In genomic region chr18:54284967-54285785, GRCh38 we compare ENCODE assay signal across 8 cellular contexts. TPM values are rescaled to one million over a fixed set of nuclear protein-coding genes. Genes with fewer than 3 reads are reported as not detected.
DNase-seq lines count a peak whose midpoint lies in the region; ATAC-seq, FAIRE-seq and TF ChIP-seq lines count a peak whose summit lies in the region.

No MANE protein-coding gene starts in this region.

- no CpG with 5 or more reads among the region's 8 CpGs for WGBS in mesendoderm (ENCODE audit: extremely low coverage, insufficient coverage, low lambda C conversion rate)
- WGBS in small intestine, 3 donors = 59 to 74% (median 73%) methylated on average over 8 of the region's 8 CpGs

- H3K4me3 ChIP-seq in DOHH2 (ENCODE audit: low read length) = no peak overlapping the region
- no peak overlapping the region for H3K4me3 ChIP-seq in mesendoderm (ENCODE audit: low read length)
- H3K4me3 ChIP-seq in small intestine (ENCODE audit: low read depth in 1 of 2, low read length in 2 of 2) = no peak overlapping the region

- H3K27me3 ChIP-seq in DOHH2 (ENCODE audit: control insufficient read depth, low read length) (no peaks in the 10 kb centered on the region), mesendoderm (ENCODE audit: insufficient read depth, low read length, poor library complexity) (no peaks in the 10 kb centered on the region), small intestine (ENCODE audit: control insufficient read depth in 2 of 2, insufficient read depth in 2 of 2, low read length in 2 of 2) (no peaks in the 10 kb centered on the region)

- no peak overlapping the region for H2BK15ac ChIP-seq in mesendoderm (replicated peaks; ENCODE audit: low read depth)

- H3K79me2 ChIP-seq in DOHH2 (ENCODE audit: control insufficient read depth, low read length) (no peaks in the 10 kb centered on the region), mesendoderm (ENCODE audit: control insufficient read depth, insufficient read depth, low read length) (no peaks in the 10 kb centered on the region)

- H3K4ac ChIP-seq in mesendoderm (ENCODE audit: low read depth, low read length) = no peak overlapping the region

- H3K4me1 ChIP-seq in DOHH2 (ENCODE audit: control insufficient read depth, low read length) (peaks cover 27% of the 10 kb centered on the region), mesendoderm (ENCODE audit: control insufficient read depth, low read depth, low read length) (no peaks in the 10 kb centered on the region), small intestine (ENCODE audit: control insufficient read depth in 2 of 2, insufficient read depth in 1 of 2, low read depth in 1 of 2, low read length in 1 of 2) (no peaks in the 10 kb centered on the region)

- 0 out of 2 replicates have a peak overlapping the region, but pooled peaks have one; percentile 19 for H3K4me2 ChIP-seq in DOHH2 (ENCODE audit: low read length)
- H3K4me2 ChIP-seq in mesendoderm (ENCODE audit: low read length) = no peak overlapping the region

- DNase-seq in activated effector memory CD4-positive, alpha-beta T cell treated with Interleukin-2 at 50 U/mL for 16 hours = peak; percentile 50
- peak; percentile 13 for DNase-seq in mesendoderm
- DNase-seq in effector CD8-positive, alpha-beta T cell (lab: John Stamatoyannopoulos, UW) = no peak
- no peak for DNase-seq in NCI-H146 treated with DMSO at 0.1 percent for 48 hours (lab: John Stamatoyannopoulos, UW; ENCODE audit: unreplicated experiment)
- DNase-seq in small intestine = no peak

- no peak overlapping the region for H2BK120ac ChIP-seq in mesendoderm (ENCODE audit: low read depth, low read length)

- no peak overlapping the region for H2BK5ac ChIP-seq in mesendoderm (ENCODE audit: low read length)

- H3K27ac ChIP-seq in DOHH2 (ENCODE audit: low read depth, low read length) (no peak overlapping the region), mesendoderm (ENCODE audit: low read depth, low read length) (no peak overlapping the region), small intestine (ENCODE audit: low read depth in 1 of 2, low read length in 1 of 2) (no peak overlapping the region)

- H3K9ac ChIP-seq in mesendoderm (ENCODE audit: low read length) = no peak overlapping the region

- TF ChIP-seq CTCF in DOHH2 (IDR thresholded peaks at IDR 0.05; ENCODE audit: low read depth, low read length, poor library complexity, severe bottlenecking) = no peak

- no peak overlapping the region for H2AK5ac ChIP-seq in mesendoderm (ENCODE audit: low read length)

- no peak overlapping the region for H3K56ac ChIP-seq in mesendoderm (ENCODE audit: low read length)

- no peak overlapping the region for H4K5ac ChIP-seq in mesendoderm (ENCODE audit: low read length)

- no peak overlapping the region for H3K18ac ChIP-seq in mesendoderm (ENCODE audit: low read length)

- peak; percentile 100 for ATAC-seq in GM21381 (IDR thresholded peaks at IDR 0.05; ENCODE audit: unreplicated experiment)
- peak; percentile 99 for ATAC-seq in HG03565 (IDR thresholded peaks at IDR 0.05; ENCODE audit: unreplicated experiment)

- no peaks in the 10 kb centered on the region for H3K9me2 ChIP-seq in DOHH2 (replicated peaks; ENCODE audit: control insufficient read depth, low read length)

- no peaks in the 10 kb centered on the region for H3K9me3 ChIP-seq in DOHH2 (ENCODE audit: control insufficient read depth, insufficient read depth, low read length)
- no peaks in the 10 kb centered on the region for H3K9me3 ChIP-seq in small intestine (ENCODE audit: control insufficient read depth, low read depth)

- H3K79me1 ChIP-seq in mesendoderm (ENCODE audit: low read length) = no peaks in the 10 kb centered on the region

- FAIRE-seq in small intestine (lab: Jason Lieb, UNC) = no peak

- no peaks in the 10 kb centered on the region for H4K20me1 ChIP-seq in DOHH2 (ENCODE audit: control insufficient read depth, insufficient read depth, low read depth, low read length)

- H3K23ac ChIP-seq in mesendoderm (ENCODE audit: low read length) = no peak overlapping the region

- H3K36me3 ChIP-seq in DOHH2 (ENCODE audit: control insufficient read depth, low read length) (peaks cover 34% of the 10 kb centered on the region), mesendoderm (ENCODE audit: control insufficient read depth, insufficient read depth, low read length) (peaks cover 2% of the 10 kb centered on the region), small intestine (ENCODE audit: control insufficient read depth in 2 of 2, insufficient read depth in 2 of 2, low read length in 2 of 2) (peaks cover 3 to 8% of the 10 kb centered on the region in 2 donors)

- H4K8ac ChIP-seq in mesendoderm (ENCODE audit: low read depth, low read length) = no peak overlapping the region

- no peaks in the 10 kb centered on the region for H3F3A ChIP-seq in DOHH2 (ENCODE audit: control insufficient read depth, insufficient read depth)

RNA-seq across cellular contexts. Expression of gene POLI, which starts 15.9 kb away (rescaled TPM):
- polyA plus RNA-seq in mesendoderm (2013, experiment 1 of 2) = 15.3 TPM
- polyA plus RNA-seq in mesendoderm (2013, experiment 2 of 2) = 14.1 TPM
- polyA plus RNA-seq in small intestine = 1 to 10 TPM; 4.3 to 7.8 (median 6.1) TPM

Comparison
In these comparisons a context has a peak if more than half of its experiments do, and no peak if none do; other contexts are left out.
1. DNase-seq: peak in activated effector memory CD4-positive, alpha-beta T cell treated with Interleukin-2 at 50 U/mL for 16 hours (single experiment) and mesendoderm (single experiment); none in effector CD8-positive, alpha-beta T cell (single experiment), NCI-H146 treated with DMSO at 0.1 percent for 48 hours (single experiment) and small intestine (single experiment).